In the genomic region with DNA sequence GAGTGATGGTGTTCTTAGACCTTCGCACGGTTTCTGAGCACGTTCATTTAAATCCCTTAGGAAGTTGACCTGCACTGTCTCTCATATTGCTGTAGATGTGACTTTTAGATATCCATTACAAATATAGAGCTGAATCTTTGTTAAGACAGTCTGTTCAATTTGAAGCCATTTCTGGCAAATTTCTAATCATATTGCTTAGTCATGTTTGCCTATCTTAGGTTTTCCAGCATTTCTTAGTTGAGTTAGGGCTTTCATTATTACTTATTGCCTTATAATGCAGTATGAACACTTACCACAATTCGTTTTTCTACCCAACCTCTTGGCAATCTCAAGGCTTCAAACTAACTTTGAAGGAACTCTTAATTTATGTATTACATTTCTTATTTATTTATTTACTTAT, we compare ENCODE assay signal across 28 cellular contexts.
"Had no signal": no experiment of that assay in that cellular context is flagged by ENCODE, and none has a peak within 500 bp of the region (broad histone marks: within the 10 kb centered on the region; RNA-seq: fewer than 3 reads in every experiment).

No MANE protein-coding gene starts in this region.

- H3K4me1 ChIP-seq: Peyer's patch, SJCRH30 had no signal

- H3K9me3 Mint-ChIP-seq: activated CD4-positive, alpha-beta memory T cell treated with anti-CD3 and anti-CD28 coated beads, Interleukin-2, amount 10 ng/mL, durations not matched to agents 7 days and 5 days; activated naive CD4-positive, alpha-beta T cell treated with anti-CD3 and anti-CD28 coated beads, Interleukin-2, amount 10 ng/mL, durations not matched to agents 7 days and 5 days; activated naive CD8-positive, alpha-beta T cell treated with anti-CD3 and anti-CD28 coated beads for 36 hours; activated T-cell treated with anti-CD3 and anti-CD28 coated beads, Interleukin-2, amount 50 U/mL, for 72 hours; activated T-helper 2 cell treated with anti-CD3 and anti-CD28 coated beads, Interferon-gamma antibody, Interleukin-2, Interleukin-4, amounts not matched to agents 10 μg/mL and 5 μg/mL and 100 μg/mL, durations not matched to agents 14 hours and 24 hours and 36 hours had no signal

- H3K4me3 ChIP-seq: Peyer's patch, SJCRH30 had no signal

- H3K36me3 ChIP-seq: SJCRH30 had no signal

- H3K4me1 Mint-ChIP-seq: activated naive CD4-positive, alpha-beta T cell treated with anti-CD3 and anti-CD28 coated beads, Interleukin-2, amount 10 ng/mL, durations not matched to agents 7 days and 5 days had no signal

- DNase-seq: activated CD4-positive, alpha-beta memory T cell treated with anti-CD3 and anti-CD28 coated beads, Interleukin-2, amount 10 ng/mL, durations not matched to agents 7 days and 5 days; activated CD4-positive, alpha-beta T cell treated with anti-CD3 and anti-CD28 coated beads, Interleukin-2, amount 50 U/mL, for 1 hour; activated CD4-positive, CD25-positive, alpha-beta regulatory T cell; activated gamma-delta T cell treated with Interleukin-2 at 50 U/mL for 16 hours; activated naive CD4-positive, alpha-beta T cell treated with anti-CD3 and anti-CD28 coated beads, Interleukin-2, amount 10 ng/mL, durations not matched to agents 7 days and 5 days; activated naive CD8-positive, alpha-beta T cell treated with anti-CD3 and anti-CD28 coated beads for 36 hours; activated T-cell treated with anti-CD3 and anti-CD28 coated beads for 4 hours; activated T-cell treated with anti-CD3 and anti-CD28 coated beads, Interleukin-2, amount 50 U/mL, for 72 hours; brain microvascular endothelial cell; cerebellar nuclear complex; KBM-7; NCI-H1092; NCI-H1417; NCI-H1694; NCI-H2029; NCI-H2107; NCI-H2171 treated with DMSO at 0.1 percent for 48 hours; NCI-H345; NCI-H510A; NCI-H526 treated with DMSO at 0.1 percent for 48 hours; NK-92 treated with Interleukin-12 subunit alpha and Interleukin-12 subunit beta, amount 100 ng/mL, for 24 hours; Peyer's patch; Right ventricle myocardium superior; SJCRH30; SK-N-SH; T-helper 1 cell had no signal

- H3K4me3 Mint-ChIP-seq: activated CD4-positive, alpha-beta memory T cell treated with anti-CD3 and anti-CD28 coated beads, Interleukin-2, amount 10 ng/mL, durations not matched to agents 7 days and 5 days; activated naive CD4-positive, alpha-beta T cell treated with anti-CD3 and anti-CD28 coated beads, Interleukin-2, amount 10 ng/mL, durations not matched to agents 7 days and 5 days; activated naive CD8-positive, alpha-beta T cell treated with anti-CD3 and anti-CD28 coated beads for 36 hours; activated T-cell treated with anti-CD3 and anti-CD28 coated beads, Interleukin-2, amount 50 U/mL, for 72 hours had no signal

- ATAC-seq: activated T-cell treated with anti-CD3 and anti-CD28 coated beads, Interleukin-2, amount 50 U/mL, for 72 hours had no signal

- H3K36me3 Mint-ChIP-seq: activated naive CD4-positive, alpha-beta T cell treated with anti-CD3 and anti-CD28 coated beads, Interleukin-2, amount 10 ng/mL, durations not matched to agents 7 days and 5 days had no signal

- H3K27ac ChIP-seq: brain microvascular endothelial cell, Peyer's patch, RWPE1, SJCRH30 had no signal

- H3K27me3 Mint-ChIP-seq: activated CD4-positive, alpha-beta memory T cell treated with anti-CD3 and anti-CD28 coated beads, Interleukin-2, amount 10 ng/mL, durations not matched to agents 7 days and 5 days; activated naive CD4-positive, alpha-beta T cell treated with anti-CD3 and anti-CD28 coated beads, Interleukin-2, amount 10 ng/mL, durations not matched to agents 7 days and 5 days; activated naive CD8-positive, alpha-beta T cell treated with anti-CD3 and anti-CD28 coated beads for 36 hours had no signal

- H3K27me3 ChIP-seq: brain microvascular endothelial cell, Peyer's patch, SJCRH30 had no signal

- H3K27ac Mint-ChIP-seq: activated CD4-positive, alpha-beta memory T cell treated with anti-CD3 and anti-CD28 coated beads, Interleukin-2, amount 10 ng/mL, durations not matched to agents 7 days and 5 days; activated naive CD4-positive, alpha-beta T cell treated with anti-CD3 and anti-CD28 coated beads, Interleukin-2, amount 10 ng/mL, durations not matched to agents 7 days and 5 days; activated naive CD8-positive, alpha-beta T cell treated with anti-CD3 and anti-CD28 coated beads for 36 hours; activated T-cell treated with anti-CD3 and anti-CD28 coated beads, Interleukin-2, amount 50 U/mL, for 72 hours; activated T-helper 2 cell treated with anti-CD3 and anti-CD28 coated beads, Interferon-gamma antibody, Interleukin-2, Interleukin-4, amounts not matched to agents 10 μg/mL and 5 μg/mL and 100 μg/mL, durations not matched to agents 14 hours and 24 hours and 36 hours had no signal

- H3K9me3 ChIP-seq: Peyer's patch, SJCRH30, SK-N-SH had no signal
